In the genomic region with DNA sequence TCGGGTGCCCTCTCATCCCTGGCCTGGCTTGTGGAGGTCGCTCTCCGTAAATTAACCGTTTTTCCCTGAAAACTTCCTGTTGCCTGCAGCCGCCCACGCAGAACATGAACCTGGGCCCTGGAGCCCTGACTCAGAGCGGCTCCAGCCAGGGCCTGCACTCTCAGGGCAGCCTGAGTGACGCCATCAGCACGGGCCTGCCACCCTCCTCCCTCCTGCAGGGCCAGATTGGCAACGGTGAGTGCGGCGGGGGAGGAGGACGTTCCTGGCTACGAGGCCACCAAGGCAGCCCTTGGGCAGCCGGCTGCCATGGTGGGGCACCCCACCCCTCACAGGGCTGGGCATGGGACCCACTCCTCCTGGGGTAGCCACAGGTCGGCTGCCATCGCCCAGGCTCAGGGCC, we compare ENCODE assay signal across 1 cellular context.
A peak's percentile ranks its signal among the peaks of the same experiment; 100 is the strongest.
TF ChIP-seq lines count a peak whose summit lies in the region.

No MANE protein-coding gene starts in this region.

TF ChIP-seq in HEK293, 187 proteins besides CTCF, POLR2A, EP300 and RAD21 (continued from another document):
- TF ChIP-seq, protein P1, sequence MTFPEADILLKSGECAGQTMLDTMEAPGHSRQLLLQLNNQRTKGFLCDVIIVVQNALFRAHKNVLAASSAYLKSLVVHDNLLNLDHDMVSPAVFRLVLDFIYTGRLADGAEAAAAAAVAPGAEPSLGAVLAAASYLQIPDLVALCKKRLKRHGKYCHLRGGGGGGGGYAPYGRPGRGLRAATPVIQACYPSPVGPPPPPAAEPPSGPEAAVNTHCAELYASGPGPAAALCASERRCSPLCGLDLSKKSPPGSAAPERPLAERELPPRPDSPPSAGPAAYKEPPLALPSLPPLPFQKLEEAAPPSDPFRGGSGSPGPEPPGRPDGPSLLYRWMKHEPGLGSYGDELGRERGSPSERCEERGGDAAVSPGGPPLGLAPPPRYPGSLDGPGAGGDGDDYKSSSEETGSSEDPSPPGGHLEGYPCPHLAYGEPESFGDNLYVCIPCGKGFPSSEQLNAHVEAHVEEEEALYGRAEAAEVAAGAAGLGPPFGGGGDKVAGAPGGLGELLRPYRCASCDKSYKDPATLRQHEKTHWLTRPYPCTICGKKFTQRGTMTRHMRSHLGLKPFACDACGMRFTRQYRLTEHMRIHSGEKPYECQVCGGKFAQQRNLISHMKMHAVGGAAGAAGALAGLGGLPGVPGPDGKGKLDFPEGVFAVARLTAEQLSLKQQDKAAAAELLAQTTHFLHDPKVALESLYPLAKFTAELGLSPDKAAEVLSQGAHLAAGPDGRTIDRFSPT (tag by site-specific recombination; IDR thresholded peaks at IDR 0.05): peak; percentile 43; the same call in 1 of the 2 replicates
- peak; percentile 51 for TF ChIP-seq ZFHX2 (tag by site-specific recombination; conservative IDR thresholded peaks at IDR 0.05)
- TF ChIP-seq KLF1 (tag by site-specific recombination; IDR thresholded peaks at IDR 0.05): no peak
- TF ChIP-seq, protein P2, sequence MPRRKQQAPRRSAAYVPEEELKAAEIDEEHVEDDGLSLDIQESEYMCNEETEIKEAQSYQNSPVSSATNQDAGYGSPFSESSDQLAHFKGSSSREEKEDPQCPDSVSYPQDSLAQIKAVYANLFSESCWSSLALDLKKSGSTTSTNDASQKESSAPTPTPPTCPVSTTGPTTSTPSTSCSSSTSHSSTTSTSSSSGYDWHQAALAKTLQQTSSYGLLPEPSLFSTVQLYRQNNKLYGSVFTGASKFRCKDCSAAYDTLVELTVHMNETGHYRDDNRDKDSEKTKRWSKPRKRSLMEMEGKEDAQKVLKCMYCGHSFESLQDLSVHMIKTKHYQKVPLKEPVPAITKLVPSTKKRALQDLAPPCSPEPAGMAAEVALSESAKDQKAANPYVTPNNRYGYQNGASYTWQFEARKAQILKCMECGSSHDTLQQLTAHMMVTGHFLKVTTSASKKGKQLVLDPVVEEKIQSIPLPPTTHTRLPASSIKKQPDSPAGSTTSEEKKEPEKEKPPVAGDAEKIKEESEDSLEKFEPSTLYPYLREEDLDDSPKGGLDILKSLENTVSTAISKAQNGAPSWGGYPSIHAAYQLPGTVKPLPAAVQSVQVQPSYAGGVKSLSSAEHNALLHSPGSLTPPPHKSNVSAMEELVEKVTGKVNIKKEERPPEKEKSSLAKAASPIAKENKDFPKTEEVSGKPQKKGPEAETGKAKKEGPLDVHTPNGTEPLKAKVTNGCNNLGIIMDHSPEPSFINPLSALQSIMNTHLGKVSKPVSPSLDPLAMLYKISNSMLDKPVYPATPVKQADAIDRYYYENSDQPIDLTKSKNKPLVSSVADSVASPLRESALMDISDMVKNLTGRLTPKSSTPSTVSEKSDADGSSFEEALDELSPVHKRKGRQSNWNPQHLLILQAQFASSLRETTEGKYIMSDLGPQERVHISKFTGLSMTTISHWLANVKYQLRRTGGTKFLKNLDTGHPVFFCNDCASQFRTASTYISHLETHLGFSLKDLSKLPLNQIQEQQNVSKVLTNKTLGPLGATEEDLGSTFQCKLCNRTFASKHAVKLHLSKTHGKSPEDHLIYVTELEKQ (tag by site-specific recombination; IDR thresholded peaks at IDR 0.05; ENCODE audit: borderline replicate concordance): no peak
- no peak for TF ChIP-seq ZNF16 (tag by site-specific recombination; IDR thresholded peaks at IDR 0.05; ENCODE audit: low read depth)
- no peak for TF ChIP-seq SP7 (tag by site-specific recombination; IDR thresholded peaks at IDR 0.05)
